ENCODE assay signal across 24 cellular contexts in the genomic region with DNA sequence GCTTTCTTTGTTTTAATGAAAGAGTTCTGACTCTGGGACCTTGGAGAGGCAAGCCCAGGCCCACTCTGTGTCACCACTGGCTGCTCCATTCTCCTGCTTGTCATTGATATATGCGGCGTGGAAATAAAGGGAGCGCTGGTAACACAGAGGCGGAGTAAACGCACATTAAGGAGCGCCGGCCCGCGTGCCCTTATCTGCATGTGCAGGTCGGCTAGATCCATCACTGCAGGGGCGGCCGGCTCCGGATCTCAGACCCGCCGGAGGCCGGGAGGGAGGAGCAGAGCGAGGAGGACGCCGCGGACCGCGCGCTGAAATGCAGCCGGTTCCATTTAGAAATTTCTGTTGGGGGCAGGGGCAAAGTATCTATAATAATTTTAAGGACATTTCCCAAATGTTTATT.
DNase-seq lines count a peak whose midpoint lies in the region; ATAC-seq and TF ChIP-seq lines count a peak whose summit lies in the region.
"Had no signal": no experiment of that assay in that cellular context is flagged by ENCODE, and none has a peak within 500 bp of the region (broad histone marks: within the 10 kb centered on the region; RNA-seq: fewer than 3 reads in every experiment).

No MANE protein-coding gene starts in this region.

- no peaks in the 10 kb centered on the region for H3K9me3 Mint-ChIP-seq in type B pancreatic cell
- H3K9me3 Mint-ChIP-seq: central memory CD8-positive, alpha-beta T cell had no signal

- peak; percentile 65 for DNase-seq in Right ventricle myocardium inferior (ENCODE audit: missing footprints)
- no peak for DNase-seq in heart right ventricle
- peak; percentile 43 for DNase-seq in coronary artery (ENCODE audit: low spot score)
- DNase-seq in mucosa of gallbladder (ENCODE audit: low spot score): peak; percentile 4
- DNase-seq in type B pancreatic cell (ENCODE audit: extremely low spot score, unreplicated experiment): peak; percentile 67
- no peak for DNase-seq in NCI-H2029 treated with DMSO at 0.1 percent for 48 hours (lab: John Stamatoyannopoulos, UW)
- no peak for DNase-seq in T-helper 2 cell
- DNase-seq: ACHN; BE2C; DMS53; mammary epithelial cell; NCI-H1092; NCI-H1694 treated with DMSO at 0.1 percent for 48 hours; NCI-H526 treated with DMSO at 0.1 percent for 48 hours; PC-9; SHP77; stimulated activated CD4-positive, alpha-beta T cell treated with anti-CD3 and anti-CD28 coated beads, Interleukin-1b, Interleukin-23, amount 100 ng/mL, for 48 hours; SW 1271; T1000 had no signal

- H3K27me3 Mint-ChIP-seq in type B pancreatic cell: peaks cover 24% of the 10 kb centered on the region

- no peak overlapping the region for H3K4me3 ChIP-seq in heart right ventricle
- H3K4me3 ChIP-seq in coronary artery: no peak overlapping the region
- H3K4me3 ChIP-seq: dorsolateral prefrontal cortex, PC-9, smooth muscle cell had no signal

- no peaks in the 10 kb centered on the region for H3K4me1 ChIP-seq in heart right ventricle
- H3K4me1 ChIP-seq: BE2C had no signal

- no peak overlapping the region for H3K4me3 Mint-ChIP-seq in type B pancreatic cell
- H3K4me3 Mint-ChIP-seq: central memory CD8-positive, alpha-beta T cell had no signal

- H3K27me3 ChIP-seq in heart right ventricle: peaks cover 0 to 29% (median 17%) of the 10 kb centered on the region in 7 donors

- no peaks in the 10 kb centered on the region for H3K4me1 Mint-ChIP-seq in type B pancreatic cell (ENCODE audit: unreplicated experiment)
- H3K4me1 Mint-ChIP-seq: central memory CD8-positive, alpha-beta T cell had no signal

- ATAC-seq in Right ventricle myocardium inferior (no peak), heart right ventricle (no peak), HG02571 (IDR thresholded peaks at IDR 0.05; ENCODE audit: unreplicated experiment) (no peak)

- H3K27ac ChIP-seq in heart right ventricle (no peak overlapping the region), coronary artery (no peak overlapping the region)
- H3K27ac ChIP-seq: dorsolateral prefrontal cortex, HL-60, PC-9 had no signal

- WGBS in heart right ventricle, 2 donors: 92 to 94% methylated on average over 24 of the region's 24 CpGs

- intact Hi-C loops in Right ventricle myocardium inferior (cut with DNase I): no loop called here
- intact Hi-C loops in heart right ventricle (cut with DNase I): no loop called here

- H3K27ac Mint-ChIP-seq in type B pancreatic cell: no peak overlapping the region

- TF ChIP-seq CTCF in heart right ventricle (IDR thresholded peaks at IDR 0.05): no peak
- no peak for TF ChIP-seq CTCF in coronary artery (IDR thresholded peaks at IDR 0.05)
- no peak for TF ChIP-seq CTCF in type B pancreatic cell (conservative IDR thresholded peaks at IDR 0.05)

- H3K36me3 ChIP-seq in heart right ventricle: no peaks in the 10 kb centered on the region
- H3K36me3 ChIP-seq: BE2C had no signal

- no peaks in the 10 kb centered on the region for H3K9me3 ChIP-seq in heart right ventricle
- H3K9me3 ChIP-seq: BE2C had no signal

- H3K36me3 Mint-ChIP-seq in type B pancreatic cell: no peaks in the 10 kb centered on the region

Comparison
In these comparisons a context has a peak if more than half of its experiments do, and no peak if none do; other contexts are left out.
1. DNase-seq: peak in Right ventricle myocardium inferior (single experiment), coronary artery (single experiment), mucosa of gallbladder (single experiment) and type B pancreatic cell (single experiment); none in heart right ventricle (0 of 2), NCI-H2029 treated with DMSO at 0.1 percent for 48 hours (single experiment) and T-helper 2 cell (0 of 5).